1 cellular context compared by ENCODE assay signal in the genomic region with DNA sequence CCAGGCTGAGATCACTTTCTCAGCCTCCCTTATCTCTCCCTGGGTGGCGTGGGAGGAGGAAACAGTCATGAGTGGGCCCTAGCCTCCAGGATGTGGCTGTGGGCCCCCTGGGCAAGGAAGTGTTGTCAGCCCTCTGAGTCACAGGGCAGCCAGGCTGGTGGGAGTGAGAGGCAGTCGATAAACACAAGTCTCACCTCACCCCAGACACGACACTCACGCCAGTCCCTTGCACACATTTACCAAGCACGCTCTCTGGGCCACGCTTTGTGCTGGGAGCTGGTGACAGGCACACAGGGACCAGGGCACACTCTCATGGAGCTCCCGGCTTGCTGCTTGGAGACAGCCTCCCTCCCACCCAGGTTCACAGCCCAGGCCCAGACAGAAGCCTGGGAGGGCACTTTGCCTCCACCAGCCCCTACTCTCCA.
TF ChIP-seq lines count a peak whose summit lies in the region.

No MANE protein-coding gene starts in this region.

TF ChIP-seq in SK-N-SH treated with all-trans-retinoic acid at 6 μM for 48 hours, 23 proteins besides CTCF, POLR2A, EP300 and RAD21 (continued from another document):
- TF ChIP-seq, protein P1, sequence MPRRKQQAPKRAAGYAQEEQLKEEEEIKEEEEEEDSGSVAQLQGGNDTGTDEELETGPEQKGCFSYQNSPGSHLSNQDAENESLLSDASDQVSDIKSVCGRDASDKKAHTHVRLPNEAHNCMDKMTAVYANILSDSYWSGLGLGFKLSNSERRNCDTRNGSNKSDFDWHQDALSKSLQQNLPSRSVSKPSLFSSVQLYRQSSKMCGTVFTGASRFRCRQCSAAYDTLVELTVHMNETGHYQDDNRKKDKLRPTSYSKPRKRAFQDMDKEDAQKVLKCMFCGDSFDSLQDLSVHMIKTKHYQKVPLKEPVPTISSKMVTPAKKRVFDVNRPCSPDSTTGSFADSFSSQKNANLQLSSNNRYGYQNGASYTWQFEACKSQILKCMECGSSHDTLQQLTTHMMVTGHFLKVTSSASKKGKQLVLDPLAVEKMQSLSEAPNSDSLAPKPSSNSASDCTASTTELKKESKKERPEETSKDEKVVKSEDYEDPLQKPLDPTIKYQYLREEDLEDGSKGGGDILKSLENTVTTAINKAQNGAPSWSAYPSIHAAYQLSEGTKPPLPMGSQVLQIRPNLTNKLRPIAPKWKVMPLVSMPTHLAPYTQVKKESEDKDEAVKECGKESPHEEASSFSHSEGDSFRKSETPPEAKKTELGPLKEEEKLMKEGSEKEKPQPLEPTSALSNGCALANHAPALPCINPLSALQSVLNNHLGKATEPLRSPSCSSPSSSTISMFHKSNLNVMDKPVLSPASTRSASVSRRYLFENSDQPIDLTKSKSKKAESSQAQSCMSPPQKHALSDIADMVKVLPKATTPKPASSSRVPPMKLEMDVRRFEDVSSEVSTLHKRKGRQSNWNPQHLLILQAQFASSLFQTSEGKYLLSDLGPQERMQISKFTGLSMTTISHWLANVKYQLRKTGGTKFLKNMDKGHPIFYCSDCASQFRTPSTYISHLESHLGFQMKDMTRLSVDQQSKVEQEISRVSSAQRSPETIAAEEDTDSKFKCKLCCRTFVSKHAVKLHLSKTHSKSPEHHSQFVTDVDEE (CRISPR knock-in tag; IDR thresholded peaks at IDR 0.05), result no peak
- TF ChIP-seq ZC3H10 (CRISPR knock-in tag; IDR thresholded peaks at IDR 0.05) (no peak), TOX (CRISPR knock-in tag; IDR thresholded peaks at IDR 0.05; ENCODE audit: borderline replicate concordance) (no peak), CSDC2 (CRISPR knock-in tag; IDR thresholded peaks at IDR 0.05) (no peak), ZFP3 (CRISPR knock-in tag; IDR thresholded peaks at IDR 0.05) (no peak), ISL1 (CRISPR knock-in tag; IDR thresholded peaks at IDR 0.05) (no peak), TCF4 (CRISPR knock-in tag; IDR thresholded peaks at IDR 0.05; ENCODE audit: borderline replicate concordance) (no peak), ARNTL (CRISPR knock-in tag; IDR thresholded peaks at IDR 0.05; ENCODE audit: borderline replicate concordance, low read depth) (no peak), BACH2 (CRISPR knock-in tag; IDR thresholded peaks at IDR 0.05; ENCODE audit: borderline replicate concordance) (no peak), ZNF8 (CRISPR knock-in tag; IDR thresholded peaks at IDR 0.05) (no peak), PPARA (CRISPR knock-in tag; IDR thresholded peaks at IDR 0.05; ENCODE audit: borderline replicate concordance) (no peak), ZFP30 (CRISPR knock-in tag; IDR thresholded peaks at IDR 0.05) (no peak)
- TF ChIP-seq, protein P2, sequence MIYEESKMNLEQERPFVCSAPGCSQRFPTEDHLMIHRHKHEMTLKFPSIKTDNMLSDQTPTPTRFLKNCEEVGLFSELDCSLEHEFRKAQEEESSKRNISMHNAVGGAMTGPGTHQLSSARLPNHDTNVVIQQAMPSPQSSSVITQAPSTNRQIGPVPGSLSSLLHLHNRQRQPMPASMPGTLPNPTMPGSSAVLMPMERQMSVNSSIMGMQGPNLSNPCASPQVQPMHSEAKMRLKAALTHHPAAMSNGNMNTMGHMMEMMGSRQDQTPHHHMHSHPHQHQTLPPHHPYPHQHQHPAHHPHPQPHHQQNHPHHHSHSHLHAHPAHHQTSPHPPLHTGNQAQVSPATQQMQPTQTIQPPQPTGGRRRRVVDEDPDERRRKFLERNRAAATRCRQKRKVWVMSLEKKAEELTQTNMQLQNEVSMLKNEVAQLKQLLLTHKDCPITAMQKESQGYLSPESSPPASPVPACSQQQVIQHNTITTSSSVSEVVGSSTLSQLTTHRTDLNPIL (CRISPR knock-in tag; IDR thresholded peaks at IDR 0.05; ENCODE audit: low read depth), result no peak
- TF ChIP-seq, protein P3, sequence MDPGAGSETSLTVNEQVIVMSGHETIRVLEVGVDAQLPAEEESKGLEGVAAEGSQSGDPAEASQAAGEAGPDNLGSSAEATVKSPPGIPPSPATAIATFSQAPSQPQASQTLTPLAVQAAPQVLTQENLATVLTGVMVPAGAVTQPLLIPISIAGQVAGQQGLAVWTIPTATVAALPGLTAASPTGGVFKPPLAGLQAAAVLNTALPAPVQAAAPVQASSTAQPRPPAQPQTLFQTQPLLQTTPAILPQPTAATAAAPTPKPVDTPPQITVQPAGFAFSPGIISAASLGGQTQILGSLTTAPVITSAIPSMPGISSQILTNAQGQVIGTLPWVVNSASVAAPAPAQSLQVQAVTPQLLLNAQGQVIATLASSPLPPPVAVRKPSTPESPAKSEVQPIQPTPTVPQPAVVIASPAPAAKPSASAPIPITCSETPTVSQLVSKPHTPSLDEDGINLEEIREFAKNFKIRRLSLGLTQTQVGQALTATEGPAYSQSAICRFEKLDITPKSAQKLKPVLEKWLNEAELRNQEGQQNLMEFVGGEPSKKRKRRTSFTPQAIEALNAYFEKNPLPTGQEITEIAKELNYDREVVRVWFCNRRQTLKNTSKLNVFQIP (CRISPR knock-in tag; IDR thresholded peaks at IDR 0.05; ENCODE audit: borderline replicate concordance, low read depth), result no peak
